In the genomic region with DNA sequence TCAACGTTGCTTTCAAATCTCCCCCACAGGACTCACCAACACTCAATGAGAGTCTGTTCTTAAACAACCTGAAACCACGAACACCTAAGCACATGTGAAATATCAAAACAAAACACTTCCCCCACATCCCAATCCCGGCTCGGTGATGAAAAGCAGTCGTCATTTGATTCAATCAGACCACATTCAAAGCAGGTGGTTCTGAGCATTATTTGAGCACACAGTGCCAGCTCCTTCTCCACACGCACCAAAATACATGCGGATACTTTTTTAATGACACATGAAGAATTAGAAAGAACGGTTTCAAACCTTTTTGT, we compare ENCODE assay signal across 9 cellular contexts.
DNase-seq lines count a peak whose midpoint lies in the region; ATAC-seq lines count a peak whose summit lies in the region.
"Had no signal": no experiment of that assay in that cellular context is flagged by ENCODE, and none has a peak within 500 bp of the region (broad histone marks: within the 10 kb centered on the region; RNA-seq: fewer than 3 reads in every experiment).

No MANE protein-coding gene starts in this region.

- no peaks in the 10 kb centered on the region for H3K36me3 Mint-ChIP-seq in activated naive CD4-positive, alpha-beta T cell treated with anti-CD3 and anti-CD28 coated beads for 36 hours (ENCODE audit: low read depth)
- no peaks in the 10 kb centered on the region for H3K36me3 Mint-ChIP-seq in activated naive CD4-positive, alpha-beta T cell treated with anti-CD3 and anti-CD28 coated beads, Interleukin-2, amount 10 ng/mL, durations not matched to agents 7 days and 5 days
- H3K36me3 Mint-ChIP-seq: CD8-positive, alpha-beta memory T cell had no signal

- H3K27ac Mint-ChIP-seq in activated naive CD4-positive, alpha-beta T cell treated with anti-CD3 and anti-CD28 coated beads for 36 hours = no peak overlapping the region
- H3K27ac Mint-ChIP-seq in activated naive CD4-positive, alpha-beta T cell treated with anti-CD3 and anti-CD28 coated beads, Interleukin-2, amount 10 ng/mL, durations not matched to agents 7 days and 5 days = no peak overlapping the region

- DNase-seq in activated naive CD4-positive, alpha-beta T cell treated with anti-CD3 and anti-CD28 coated beads for 36 hours = peak; percentile 56
- no peak for DNase-seq in activated naive CD4-positive, alpha-beta T cell treated with anti-CD3 and anti-CD28 coated beads, Interleukin-2, amount 10 ng/mL, durations not matched to agents 7 days and 5 days
- peak; percentile 48 for DNase-seq in RPMI8226
- peak; percentile 55 for DNase-seq in stimulated activated CD4-positive, alpha-beta T cell treated with anti-CD3 and anti-CD28 coated beads, Interleukin-1b, Interleukin-23, amount 100 ng/mL, for 48 hours
- DNase-seq in mesenteric fat pad (ENCODE audit: low spot score) = no peak
- no peak for DNase-seq in cortex of kidney (lab: John Stamatoyannopoulos, UW)
- DNase-seq in Right ventricle myocardium inferior (ENCODE audit: missing footprints) = no peak

- H3K27me3 Mint-ChIP-seq in activated naive CD4-positive, alpha-beta T cell treated with anti-CD3 and anti-CD28 coated beads for 36 hours (ENCODE audit: low read depth) = peaks cover 39% of the 10 kb centered on the region
- no peaks in the 10 kb centered on the region for H3K27me3 Mint-ChIP-seq in activated naive CD4-positive, alpha-beta T cell treated with anti-CD3 and anti-CD28 coated beads, Interleukin-2, amount 10 ng/mL, durations not matched to agents 7 days and 5 days
- H3K27me3 Mint-ChIP-seq: CD8-positive, alpha-beta memory T cell had no signal

- peaks cover 14% of the 10 kb centered on the region for H3K4me1 Mint-ChIP-seq in activated naive CD4-positive, alpha-beta T cell treated with anti-CD3 and anti-CD28 coated beads for 36 hours (ENCODE audit: low read depth)
- peaks cover 12% of the 10 kb centered on the region for H3K4me1 Mint-ChIP-seq in activated naive CD4-positive, alpha-beta T cell treated with anti-CD3 and anti-CD28 coated beads, Interleukin-2, amount 10 ng/mL, durations not matched to agents 7 days and 5 days

- intact Hi-C loops in activated naive CD4-positive, alpha-beta T cell treated with anti-CD3 and anti-CD28 coated beads for 36 hours (cut with micrococcal nuclease) = loop anchor here (1.0 kb wide), 2 partner anchors 11 to 100 kb away; no protein-coding TSS in a partner anchor
- intact Hi-C loops in Right ventricle myocardium inferior (cut with DNase I) = loop anchor here (5.0 kb wide), 1 partner anchor 57 kb away; no protein-coding TSS in a partner anchor

- no peak overlapping the region for H3K4me3 Mint-ChIP-seq in activated naive CD4-positive, alpha-beta T cell treated with anti-CD3 and anti-CD28 coated beads for 36 hours
- H3K4me3 Mint-ChIP-seq in activated naive CD4-positive, alpha-beta T cell treated with anti-CD3 and anti-CD28 coated beads, Interleukin-2, amount 10 ng/mL, durations not matched to agents 7 days and 5 days = no peak overlapping the region

- CTCF ChIA-PET in activated naive CD4-positive, alpha-beta T cell treated with anti-CD3 and anti-CD28 coated beads for 36 hours (lab: Charles Lee) = no interaction called here
- CTCF ChIA-PET in activated naive CD4-positive, alpha-beta T cell treated with anti-CD3 and anti-CD28 coated beads, Interleukin-2, amount 10 ng/mL, durations not matched to agents 7 days and 5 days (lab: Charles Lee) = no interaction called here

- ATAC-seq in HG03432 (IDR thresholded peaks at IDR 0.05; ENCODE audit: unreplicated experiment) (peak; percentile 92), Right ventricle myocardium inferior (no peak)

- no peaks in the 10 kb centered on the region for H3K9me3 Mint-ChIP-seq in activated naive CD4-positive, alpha-beta T cell treated with anti-CD3 and anti-CD28 coated beads for 36 hours
- H3K9me3 Mint-ChIP-seq in activated naive CD4-positive, alpha-beta T cell treated with anti-CD3 and anti-CD28 coated beads, Interleukin-2, amount 10 ng/mL, durations not matched to agents 7 days and 5 days = no peaks in the 10 kb centered on the region

Comparison
In these comparisons a context has a peak if more than half of its experiments do, and no peak if none do; other contexts are left out.
1. DNase-seq: peak in activated naive CD4-positive, alpha-beta T cell treated with anti-CD3 and anti-CD28 coated beads for 36 hours (single experiment), RPMI8226 (single experiment) and stimulated activated CD4-positive, alpha-beta T cell treated with anti-CD3 and anti-CD28 coated beads, Interleukin-1b, Interleukin-23, amount 100 ng/mL, for 48 hours (single experiment); none in activated naive CD4-positive, alpha-beta T cell treated with anti-CD3 and anti-CD28 coated beads, Interleukin-2, amount 10 ng/mL, durations not matched to agents 7 days and 5 days (single experiment), mesenteric fat pad (single experiment), cortex of kidney (single experiment) and Right ventricle myocardium inferior (single experiment).